ENCODE assay signal across 15 cellular contexts in genomic region chr13:99467764-99468163, GRCh38. TPM values are rescaled to one million over a fixed set of nuclear protein-coding genes. Genes with fewer than 3 reads are reported as not detected.
DNase-seq lines count a peak whose midpoint lies in the region; ATAC-seq and TF ChIP-seq lines count a peak whose summit lies in the region.
"Had no signal": no experiment of that assay in that cellular context is flagged by ENCODE, and none has a peak within 500 bp of the region (broad histone marks: within the 10 kb centered on the region; RNA-seq: fewer than 3 reads in every experiment).

No MANE protein-coding gene starts in this region.

- H3K4me1 Mint-ChIP-seq in activated T-cell treated with anti-CD3 and anti-CD28 coated beads, Interleukin-2, amount 50 U/mL, for 24 hours (ENCODE audit: low read depth): peaks cover 27% of the 10 kb centered on the region

- DNase-seq in EL (peak; percentile 39), NCI-H226 (peak; percentile 52), choroid plexus epithelial cell (ENCODE audit: low read depth) (peak; percentile 66), left lung (no peak), erythroblast (lab: John Stamatoyannopoulos, UW) (no peak), DMS153 treated with DMSO at 0.1 percent for 48 hours (lab: John Stamatoyannopoulos, UW; ENCODE audit: unreplicated experiment) (no peak)
- no peak for DNase-seq in activated T-cell treated with anti-CD3 and anti-CD28 coated beads, Interleukin-2, amount 50 U/mL, for 24 hours
- DNase-seq: CD8-positive, alpha-beta memory T cell; KG1; lower lobe of right lung; NCI-H1694 treated with DMSO at 0.1 percent for 48 hours; SW 1271; testis had no signal

- intact Hi-C loops in left lung (cut with DNase I): no loop called here

- H3K4me3 Mint-ChIP-seq in activated T-cell treated with anti-CD3 and anti-CD28 coated beads, Interleukin-2, amount 50 U/mL, for 24 hours: no peak overlapping the region
- H3K4me3 Mint-ChIP-seq: CD8-positive, alpha-beta memory T cell had no signal

- peaks cover 0 to 14% of the 10 kb centered on the region in 2 donors for H3K4me1 ChIP-seq in left lung
- H3K4me1 ChIP-seq: testis had no signal

- no peak overlapping the region for H3K27ac ChIP-seq in left lung
- H3K27ac ChIP-seq: lower lobe of right lung, skin epidermis, testis had no signal

- no peaks in the 10 kb centered on the region for H3K36me3 Mint-ChIP-seq in activated T-cell treated with anti-CD3 and anti-CD28 coated beads, Interleukin-2, amount 50 U/mL, for 24 hours (ENCODE audit: low read depth)

- H3K4me3 ChIP-seq in choroid plexus epithelial cell (ENCODE audit: low read depth, low read length): no peak overlapping the region
- no peak overlapping the region for H3K4me3 ChIP-seq in left lung
- H3K4me3 ChIP-seq: lower lobe of right lung, skin epidermis, testis had no signal

- peaks cover 0 to 5% of the 10 kb centered on the region in 2 donors for H3K27me3 ChIP-seq in left lung
- H3K27me3 ChIP-seq: testis had no signal

- TF ChIP-seq POLR2A in erythroblast (IDR thresholded peaks at IDR 0.05; ENCODE audit: low read length): no peak

- H3K9me3 Mint-ChIP-seq in activated T-cell treated with anti-CD3 and anti-CD28 coated beads, Interleukin-2, amount 50 U/mL, for 24 hours: peaks cover under 1% of the 10 kb centered on the region
- H3K9me3 Mint-ChIP-seq: CD8-positive, alpha-beta memory T cell had no signal

- H3K27me3 Mint-ChIP-seq in activated T-cell treated with anti-CD3 and anti-CD28 coated beads, Interleukin-2, amount 50 U/mL, for 24 hours: no peaks in the 10 kb centered on the region

- no peaks in the 10 kb centered on the region for H3K9me3 ChIP-seq in left lung
- H3K9me3 ChIP-seq: lower lobe of right lung, testis had no signal

- H3K27ac Mint-ChIP-seq in activated T-cell treated with anti-CD3 and anti-CD28 coated beads, Interleukin-2, amount 50 U/mL, for 24 hours: no peak overlapping the region
- H3K27ac Mint-ChIP-seq: CD8-positive, alpha-beta memory T cell had no signal

- ATAC-seq in left lung (peak; percentile 46), GM19452 (IDR thresholded peaks at IDR 0.05; ENCODE audit: unreplicated experiment) (no peak)
- ATAC-seq: lower lobe of right lung had no signal

- TF ChIP-seq CTCF in choroid plexus epithelial cell (conservative IDR thresholded peaks at IDR 0.05; ENCODE audit: low read depth, low read length): no peak
- no peak for TF ChIP-seq CTCF in left lung (IDR thresholded peaks at IDR 0.05)

- no peaks in the 10 kb centered on the region for H3K36me3 ChIP-seq in left lung
- H3K36me3 ChIP-seq: lower lobe of right lung had no signal

RNA-seq across cellular contexts. Expression of gene TM9SF2, which starts 33.5 kb away (rescaled TPM):
- 100 to 1,000 TPM; 150 to 155 TPM for total RNA-seq in left lung

Comparison
In these comparisons a context has a peak if more than half of its experiments do, and no peak if none do; other contexts are left out.
1. DNase-seq: peak in EL (single experiment), NCI-H226 (single experiment) and choroid plexus epithelial cell (single experiment); none in left lung (0 of 2), activated T-cell treated with anti-CD3 and anti-CD28 coated beads, Interleukin-2, amount 50 U/mL, for 24 hours (single experiment), erythroblast (0 of 2) and DMS153 treated with DMSO at 0.1 percent for 48 hours (single experiment).